ENCODE assay signal across 8 cellular contexts in genomic region chr18:11149441-11150270, GRCh38. TPM values are rescaled to one million over a fixed set of nuclear protein-coding genes. Genes with fewer than 3 reads are reported as not detected.
A peak's percentile ranks its signal among the peaks of the same experiment; 100 is the strongest.
DNase-seq lines count a peak whose midpoint lies in the region; ATAC-seq, FAIRE-seq and TF ChIP-seq lines count a peak whose summit lies in the region.

Gene PIEZO2 (minus strand): TSS chr18:11149569. CDS start chr18:11148588, 981 bp downstream.

- H3K27ac Mint-ChIP-seq in stimulated activated naive B cell treated with anti-CD40 and anti-IgM and Interleukin-4, amounts not matched to agents 10 μg/mL and 1 μg/mL and 100 μg/mL, for 72 hours, result no peak within 1 kb of the TSS
- no peak within 1 kb of the TSS for H3K27ac Mint-ChIP-seq in activated T-helper 17 cell treated with anti-CD3 and anti-CD28 coated beads, Interleukin-2, amount 50 U/mL, for 72 hours

- no peaks in the 10 kb centered on the region for H3K9me3 ChIP-seq in body of pancreas
- H3K9me3 ChIP-seq in kidney (ENCODE audit: control insufficient read depth in 1 of 2, low read length in 2 of 2), result no peaks in the 10 kb centered on the region

- no peak within 1 kb of the TSS for H3K9ac ChIP-seq in kidney (ENCODE audit: low read length in 2 of 2)

- peak within 1 kb of the TSS; percentile 36 to 58 for H3K4me3 Mint-ChIP-seq in stimulated activated naive B cell treated with anti-CD40 and anti-IgM and Interleukin-4, amounts not matched to agents 10 μg/mL and 1 μg/mL and 100 μg/mL, for 72 hours
- H3K4me3 Mint-ChIP-seq in activated T-helper 17 cell treated with anti-CD3 and anti-CD28 coated beads, Interleukin-2, amount 50 U/mL, for 72 hours, result no peak within 1 kb of the TSS

- intact Hi-C loops in body of pancreas (cut with DNase I) (loop anchor here (5.0 to 10.0 kb wide), 2 partner anchors 305 to 587 kb away; no protein-coding TSS in a partner anchor), kidney (cut with DNase I) (no loop called here)

- H3K36me3 ChIP-seq in body of pancreas (replicated peaks in 1 of 2; ENCODE audit: insufficient read depth in 1 of 2, low read depth in 2 of 2) (no peaks in the 10 kb centered on the region), kidney (ENCODE audit: control insufficient read depth in 1 of 2, insufficient read depth in 2 of 2, low read length in 2 of 2) (no peaks in the 10 kb centered on the region)

- TF ChIP-seq POLR2A in body of pancreas (IDR thresholded peaks at IDR 0.05), result no peak

- FAIRE-seq in kidney (lab: Jason Lieb, UNC), result no peak

- peak; percentile 82 for ATAC-seq in GM19023 (IDR thresholded peaks at IDR 0.05; ENCODE audit: unreplicated experiment)
- peak; percentile 50 for ATAC-seq in HG03565 (IDR thresholded peaks at IDR 0.05; ENCODE audit: unreplicated experiment)
- ATAC-seq in body of pancreas, result peak; percentile 73
- peak; percentile 88 to 96 for ATAC-seq in stimulated activated naive B cell treated with anti-CD40 and anti-IgM and Interleukin-4, amounts not matched to agents 10 μg/mL and 1 μg/mL and 100 μg/mL, for 72 hours (replicated peaks)
- ATAC-seq in activated T-helper 17 cell treated with anti-CD3 and anti-CD28 coated beads, Interleukin-2, amount 50 U/mL, for 72 hours (replicated peaks), result no peak

- no peaks in the 10 kb centered on the region for H3K9me3 Mint-ChIP-seq in stimulated activated naive B cell treated with anti-CD40 and anti-IgM and Interleukin-4, amounts not matched to agents 10 μg/mL and 1 μg/mL and 100 μg/mL, for 72 hours
- H3K9me3 Mint-ChIP-seq in activated T-helper 17 cell treated with anti-CD3 and anti-CD28 coated beads, Interleukin-2, amount 50 U/mL, for 72 hours, result no peaks in the 10 kb centered on the region

- H3K27me3 Mint-ChIP-seq in stimulated activated naive B cell treated with anti-CD40 and anti-IgM and Interleukin-4, amounts not matched to agents 10 μg/mL and 1 μg/mL and 100 μg/mL, for 72 hours, result peaks cover 55 to 62% of the 10 kb centered on the region in 2 donors
- peaks cover 28% of the 10 kb centered on the region for H3K27me3 Mint-ChIP-seq in activated T-helper 17 cell treated with anti-CD3 and anti-CD28 coated beads, Interleukin-2, amount 50 U/mL, for 72 hours

- DNase-seq in AG08396 (ENCODE audit: low spot score) (peak; percentile 91), body of pancreas (peak; percentile 31 to 55 (median 50)), kidney (peak; percentile 83), NAMALWA (ENCODE audit: low spot score) (no peak)
- DNase-seq in stimulated activated naive B cell treated with anti-CD40 and anti-IgM and Interleukin-4, amounts not matched to agents 10 μg/mL and 1 μg/mL and 100 μg/mL, for 72 hours, result peak; percentile 56

- H3K27me3 ChIP-seq in body of pancreas, result peaks cover 0 to 26% of the 10 kb centered on the region in 2 donors

- H3K36me3 Mint-ChIP-seq in stimulated activated naive B cell treated with anti-CD40 and anti-IgM and Interleukin-4, amounts not matched to agents 10 μg/mL and 1 μg/mL and 100 μg/mL, for 72 hours, result no peaks in the 10 kb centered on the region
- no peaks in the 10 kb centered on the region for H3K36me3 Mint-ChIP-seq in activated T-helper 17 cell treated with anti-CD3 and anti-CD28 coated beads, Interleukin-2, amount 50 U/mL, for 72 hours (ENCODE audit: low read depth)

- peak within 1 kb of the TSS in 1 of 2 donors; percentile 12 for H3K4me3 ChIP-seq in body of pancreas
- H3K4me3 ChIP-seq in kidney (ENCODE audit: low read length in 2 of 2), result peak within 1 kb of the TSS; percentile 39

- H3K4me1 ChIP-seq in body of pancreas (peaks cover 27% of the 10 kb centered on the region), kidney (ENCODE audit: control insufficient read depth in 1 of 2, insufficient read depth in 1 of 2, low read depth in 1 of 2, low read length in 2 of 2) (peaks cover 0 to 3% of the 10 kb centered on the region in 2 donors)

- H3K4me1 Mint-ChIP-seq in stimulated activated naive B cell treated with anti-CD40 and anti-IgM and Interleukin-4, amounts not matched to agents 10 μg/mL and 1 μg/mL and 100 μg/mL, for 72 hours, result peaks cover 7 to 14% of the 10 kb centered on the region in 2 donors
- H3K4me1 Mint-ChIP-seq in activated T-helper 17 cell treated with anti-CD3 and anti-CD28 coated beads, Interleukin-2, amount 50 U/mL, for 72 hours, result no peaks in the 10 kb centered on the region

- 2 to 5% methylated on average over 19 to 62 of the region's 62 CpGs for WGBS in body of pancreas, 2 donors

- H3K27ac ChIP-seq in body of pancreas (no peak within 1 kb of the TSS), kidney (ENCODE audit: low read depth in 2 of 2, low read length in 2 of 2) (no peak within 1 kb of the TSS)

- TF ChIP-seq CTCF in body of pancreas (IDR thresholded peaks at IDR 0.05) (no peak), kidney (IDR thresholded peaks at IDR 0.05; ENCODE audit: borderline replicate concordance, extremely low read depth, insufficient read depth) (no peak)

RNA-seq across cellular contexts. Expression of gene PIEZO2, which starts in this region (rescaled TPM):
- 10 to 100 TPM in 1 of 2 donors, under 1 TPM in 1; 0.33 to 40.7 TPM for total RNA-seq in body of pancreas
- 4.1 TPM for total RNA-seq in kidney
- polyA plus RNA-seq in kidney (ENCODE audit: insufficient read depth, low read depth, low replicate concordance), result 1.1 TPM
- total RNA-seq in activated T-helper 17 cell treated with anti-CD3 and anti-CD28 coated beads, Interleukin-2, amount 50 U/mL, for 72 hours, result not detected
